In the genomic region with DNA sequence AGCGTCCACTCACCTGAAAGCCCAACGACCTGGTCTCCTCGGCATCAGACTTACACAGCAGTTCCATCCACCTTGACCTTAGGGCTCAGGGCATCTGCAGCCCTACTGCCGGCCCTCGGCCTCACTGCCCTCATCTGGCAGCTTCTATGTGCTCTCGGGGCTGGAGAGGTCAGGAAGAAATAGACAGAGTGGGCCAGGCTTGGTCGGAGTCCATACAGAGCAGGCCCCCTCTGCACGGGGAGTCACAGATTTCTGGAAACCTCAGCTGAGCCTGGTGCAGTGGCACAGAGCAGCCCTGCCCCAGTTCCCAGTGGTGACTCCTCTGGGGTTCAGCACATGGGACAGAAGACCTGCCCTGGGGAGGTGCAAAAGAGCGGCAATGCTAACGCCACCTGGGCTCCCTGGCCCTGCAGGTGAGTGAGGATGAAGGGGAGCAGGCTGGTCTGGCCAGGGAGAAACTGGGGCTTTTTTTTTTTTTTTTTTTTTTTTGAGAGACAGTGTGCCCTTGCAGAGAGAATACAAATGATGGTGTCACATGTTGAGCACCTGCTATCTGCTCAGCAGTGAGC, we compare ENCODE assay signal across 10 cellular contexts.
DNase-seq lines count a peak whose midpoint lies in the region; ATAC-seq and TF ChIP-seq lines count a peak whose summit lies in the region.
"Had no signal": no experiment of that assay in that cellular context is flagged by ENCODE, and none has a peak within 500 bp of the region (broad histone marks: within the 10 kb centered on the region; RNA-seq: fewer than 3 reads in every experiment).

No MANE protein-coding gene starts in this region.

- 50% methylated on average over 10 of the region's 10 CpGs for WGBS in GM23248 (ENCODE audit: low coverage in 1 of 2, low lambda C conversion rate in 2 of 2, missing lambda C conversion rate in 2 of 2), 2 experiments

- POLR2A ChIA-PET in PC-9 (lab: Charles Lee; ENCODE audit: unreplicated experiment) = no interaction called here

- no peaks in the 10 kb centered on the region for H3K36me3 ChIP-seq in GM23248 (ENCODE audit: low read depth)
- no peaks in the 10 kb centered on the region for H3K36me3 ChIP-seq in PC-9 (ENCODE audit: low read depth)

- H3K9ac ChIP-seq in GM23248 = peak overlapping the region; percentile 67; the same call in 1 of the 2 replicates

- intact Hi-C loops in PC-9 (cut with micrococcal nuclease; ENCODE audit: unreplicated experiment) = loop anchor here (1.0 to 10.0 kb wide), 11 partner anchors 9 to 976 kb away; partner anchors contain the start of gene TSPAN9

- no peaks in the 10 kb centered on the region for H3K36me3 Mint-ChIP-seq in stimulated activated effector memory CD8-positive, alpha-beta T cell treated with anti-CD3 and anti-CD28 coated beads, Interleukin-12 subunit alpha, Interleukin-12 subunit beta, amount 100 ng/mL, for 72 hours
- H3K36me3 Mint-ChIP-seq in activated naive CD4-positive, alpha-beta T cell treated with anti-CD3 and anti-CD28 coated beads, Interleukin-2, amount 50 U/mL, for 72 hours = no peaks in the 10 kb centered on the region
- H3K36me3 Mint-ChIP-seq: activated naive CD4-positive, alpha-beta T cell treated with anti-CD3 and anti-CD28 coated beads, Interleukin-2, amount 10 ng/mL, durations not matched to agents 7 days and 5 days; CD8-positive, alpha-beta T cell; naive thymus-derived CD4-positive, alpha-beta T cell had no signal

- DNase-seq in GM23248 (no peak), PC-9 (no peak), epithelial cell of prostate (ENCODE audit: low read depth, low spot score) (no peak), iPS-NIHi11 (ENCODE audit: low spot score) (no peak)
- DNase-seq in stimulated activated effector memory CD8-positive, alpha-beta T cell treated with anti-CD3 and anti-CD28 coated beads, Interleukin-12 subunit alpha, Interleukin-12 subunit beta, amount 100 ng/mL, for 72 hours (ENCODE audit: low spot score in 2 of 2) = no peak
- no peak for DNase-seq in effector CD8-positive, alpha-beta T cell (lab: John Stamatoyannopoulos, UW)
- DNase-seq in activated naive CD4-positive, alpha-beta T cell treated with anti-CD3 and anti-CD28 coated beads, Interleukin-2, amount 50 U/mL, for 72 hours (ENCODE audit: low spot score in 2 of 2) = no peak

- in situ Hi-C loops in GM23248 (cut with MboI) = no loop called here

- no peaks in the 10 kb centered on the region for H3K9me3 ChIP-seq in GM23248 (ENCODE audit: low read depth)
- H3K9me3 ChIP-seq in PC-9 (ENCODE audit: insufficient read depth, low read depth) = no peaks in the 10 kb centered on the region

- H3K79me2 ChIP-seq in GM23248 (ENCODE audit: insufficient read depth) = no peaks in the 10 kb centered on the region
- H3K79me2 ChIP-seq in PC-9 (ENCODE audit: low read depth) = no peaks in the 10 kb centered on the region

- H3K4me2 ChIP-seq in GM23248 (ENCODE audit: unreplicated experiment) (peak overlapping the region; percentile 81), PC-9 (peak overlapping the region; percentile 80)

- peak; percentile 28; the same call in 1 of the 2 replicates for TF ChIP-seq CTCF in PC-9 (conservative IDR thresholded peaks at IDR 0.05)

- peaks cover 22% of the 10 kb centered on the region for H3K4me1 Mint-ChIP-seq in stimulated activated effector memory CD8-positive, alpha-beta T cell treated with anti-CD3 and anti-CD28 coated beads, Interleukin-12 subunit alpha, Interleukin-12 subunit beta, amount 100 ng/mL, for 72 hours

- ATAC-seq in stimulated activated effector memory CD8-positive, alpha-beta T cell treated with anti-CD3 and anti-CD28 coated beads, Interleukin-12 subunit alpha, Interleukin-12 subunit beta, amount 100 ng/mL, for 72 hours = no peak
- ATAC-seq in activated naive CD4-positive, alpha-beta T cell treated with anti-CD3 and anti-CD28 coated beads, Interleukin-2, amount 50 U/mL, for 72 hours = no peak

- no TSS peak for BruUV-seq in PC-9 (replicated peaks; lab: Mats Ljungman, UMichigan)

- H3K4me3 ChIP-seq in GM23248 (peak overlapping the region; percentile 64), PC-9 (no peak overlapping the region)

- H3K27ac ChIP-seq in GM23248 (0 out of 2 replicates have a peak overlapping the region, but pooled peaks have one; percentile 81), PC-9 (peak overlapping the region; percentile 89; the same call in 1 of the 2 replicates), epithelial cell of prostate (peak overlapping the region; percentile 94)

- H3F3A ChIP-seq in GM23248 (ENCODE audit: insufficient read depth) = peaks cover 3% of the 10 kb centered on the region; the same call in 1 of the 2 replicates
- H3F3A ChIP-seq in PC-9 (ENCODE audit: insufficient read depth, low read depth) = peaks cover 13% of the 10 kb centered on the region

- H3K9me2 ChIP-seq in GM23248 (ENCODE audit: insufficient read depth) = no peaks in the 10 kb centered on the region
- no peaks in the 10 kb centered on the region for H3K9me2 ChIP-seq in PC-9 (ENCODE audit: insufficient read depth)

- H3K27ac Mint-ChIP-seq in stimulated activated effector memory CD8-positive, alpha-beta T cell treated with anti-CD3 and anti-CD28 coated beads, Interleukin-12 subunit alpha, Interleukin-12 subunit beta, amount 100 ng/mL, for 72 hours = no peak overlapping the region
- peak overlapping the region in 1 of 2 donors; percentile 89 for H3K27ac Mint-ChIP-seq in activated naive CD4-positive, alpha-beta T cell treated with anti-CD3 and anti-CD28 coated beads, Interleukin-2, amount 50 U/mL, for 72 hours

- 0 out of 2 replicates have a peak, but pooled peaks cover 2% of the 10 kb centered on the region for H3K27me3 ChIP-seq in GM23248 (replicated peaks; ENCODE audit: insufficient read depth)
- peaks cover 23% of the 10 kb centered on the region; the same call in 1 of the 2 replicates for H3K27me3 ChIP-seq in PC-9 (ENCODE audit: insufficient read depth, low read depth)

- H3K4me1 ChIP-seq in GM23248 (ENCODE audit: insufficient read depth) (peaks cover 14% of the 10 kb centered on the region), PC-9 (replicated peaks; ENCODE audit: insufficient read depth) (peaks cover 35% of the 10 kb centered on the region)

- H3K9me3 Mint-ChIP-seq in stimulated activated effector memory CD8-positive, alpha-beta T cell treated with anti-CD3 and anti-CD28 coated beads, Interleukin-12 subunit alpha, Interleukin-12 subunit beta, amount 100 ng/mL, for 72 hours = no peaks in the 10 kb centered on the region
- no peaks in the 10 kb centered on the region for H3K9me3 Mint-ChIP-seq in activated naive CD4-positive, alpha-beta T cell treated with anti-CD3 and anti-CD28 coated beads, Interleukin-2, amount 50 U/mL, for 72 hours
- H3K9me3 Mint-ChIP-seq: activated naive CD4-positive, alpha-beta T cell treated with anti-CD3 and anti-CD28 coated beads, Interleukin-2, amount 10 ng/mL, durations not matched to agents 7 days and 5 days; CD8-positive, alpha-beta T cell had no signal

- peak overlapping the region; percentile 66 for H3K4me3 Mint-ChIP-seq in stimulated activated effector memory CD8-positive, alpha-beta T cell treated with anti-CD3 and anti-CD28 coated beads, Interleukin-12 subunit alpha, Interleukin-12 subunit beta, amount 100 ng/mL, for 72 hours
- H3K4me3 Mint-ChIP-seq: activated naive CD4-positive, alpha-beta T cell treated with anti-CD3 and anti-CD28 coated beads, Interleukin-2, amount 10 ng/mL, durations not matched to agents 7 days and 5 days had no signal

- CTCF ChIA-PET in PC-9 (lab: Charles Lee) = interaction anchor here (0.7 to 2.6 kb wide), 11 partner anchors 10 to 845 kb away, joined by 3 to 31 read pairs (median 4); no protein-coding TSS in a partner anchor

- H2AFZ ChIP-seq in GM23248 (0 out of 2 replicates have a peak overlapping the region, but pooled peaks have one; percentile 5), PC-9 (no peak overlapping the region)

- no peaks in the 10 kb centered on the region for H4K20me1 ChIP-seq in GM23248 (ENCODE audit: insufficient read depth)
- no peaks in the 10 kb centered on the region for H4K20me1 ChIP-seq in PC-9 (ENCODE audit: insufficient read depth)
